Comparison of ENCODE assay signal across 8 cellular contexts in genomic region chr1:221742555-221743415, GRCh38. TPM values are rescaled to one million over a fixed set of nuclear protein-coding genes. Genes with fewer than 3 reads are reported as not detected.
A peak's percentile ranks its signal among the peaks of the same experiment; 100 is the strongest.
DNase-seq lines count a peak whose midpoint lies in the region; ATAC-seq, FAIRE-seq and TF ChIP-seq lines count a peak whose summit lies in the region.

No MANE protein-coding gene starts in this region.

- H3K4me1 Mint-ChIP-seq in activated naive CD8-positive, alpha-beta T cell treated with anti-CD3 and anti-CD28 coated beads, Interleukin-2, amount 50 U/mL, for 24 hours, result peaks cover 15% of the 10 kb centered on the region

- H3K27me3 ChIP-seq in MG63 (no peaks in the 10 kb centered on the region), right atrium auricular region (no peaks in the 10 kb centered on the region)

- H3K9me3 ChIP-seq in MG63 (no peaks in the 10 kb centered on the region), right atrium auricular region (no peaks in the 10 kb centered on the region)

- TF ChIP-seq POLR2A in H54 (IDR thresholded peaks at IDR 0.05; ENCODE audit: low read depth, low read length), result peak; percentile 56; the same call in 1 of the 2 replicates

- TF ChIP-seq CTCF in right atrium auricular region (IDR thresholded peaks at IDR 0.05), result peak; percentile 10 to 68

- H3K27ac Mint-ChIP-seq in activated naive CD8-positive, alpha-beta T cell treated with anti-CD3 and anti-CD28 coated beads, Interleukin-2, amount 50 U/mL, for 24 hours, result peak overlapping the region; percentile 87

- peak; percentile 70 for ATAC-seq in activated naive CD8-positive, alpha-beta T cell treated with anti-CD3 and anti-CD28 coated beads, Interleukin-2, amount 50 U/mL, for 24 hours

- H3K9me3 Mint-ChIP-seq in activated naive CD8-positive, alpha-beta T cell treated with anti-CD3 and anti-CD28 coated beads, Interleukin-2, amount 50 U/mL, for 24 hours, result no peaks in the 10 kb centered on the region

- FAIRE-seq in H54 (lab: Jason Lieb, UNC), result no peak

- H3K4me1 ChIP-seq in right atrium auricular region, result peaks cover 0 to 21% of the 10 kb centered on the region in 2 donors

- peak overlapping the region; percentile 96 to 98 for H3K27ac ChIP-seq in right atrium auricular region

- DNase-seq in GM04504 (ENCODE audit: low read depth) (peak; percentile 47), H54 (ENCODE audit: insufficient read length, low spot score) (peak; percentile 61), MG63 (peak; percentile 87), SW 1271 (lab: John Stamatoyannopoulos, UW) (peak; percentile 37 to 65), right atrium auricular region (ENCODE audit: low spot score) (peak; percentile 90), renal cortical epithelial cell (ENCODE audit: low read depth) (peak; percentile 55), NCI-H187 (lab: John Stamatoyannopoulos, UW) (no peak)
- peak; percentile 85 for DNase-seq in activated naive CD8-positive, alpha-beta T cell treated with anti-CD3 and anti-CD28 coated beads, Interleukin-2, amount 50 U/mL, for 24 hours

- H3K27me3 Mint-ChIP-seq in activated naive CD8-positive, alpha-beta T cell treated with anti-CD3 and anti-CD28 coated beads, Interleukin-2, amount 50 U/mL, for 24 hours, result no peaks in the 10 kb centered on the region

- H3K36me3 Mint-ChIP-seq in activated naive CD8-positive, alpha-beta T cell treated with anti-CD3 and anti-CD28 coated beads, Interleukin-2, amount 50 U/mL, for 24 hours (ENCODE audit: low read depth), result peaks cover 18% of the 10 kb centered on the region

- H3K4me3 Mint-ChIP-seq in activated naive CD8-positive, alpha-beta T cell treated with anti-CD3 and anti-CD28 coated beads, Interleukin-2, amount 50 U/mL, for 24 hours, result peak overlapping the region; percentile 80

- peaks cover 7% of the 10 kb centered on the region; the same call in 1 of the 2 replicates for H3K36me3 ChIP-seq in MG63
- no peaks in the 10 kb centered on the region for H3K36me3 ChIP-seq in right atrium auricular region

- H3K4me3 ChIP-seq in MG63 (peak overlapping the region; percentile 66), right atrium auricular region (peak overlapping the region; percentile 58 to 76)

RNA-seq across cellular contexts. Expression of gene DUSP10, which starts 0.9 kb away (rescaled TPM):
- 5.8 and 6.3 TPM in 2 replicates for total RNA-seq in MG63 (2014; rRNA removed; shearing (Covaris generic); ENCODE audit: low replicate concordance)
- 1 to 10 TPM; 3.3 to 6.4 TPM for total RNA-seq in right atrium auricular region
- total RNA-seq in renal cortical epithelial cell, result 14.1 and 108 TPM in 2 replicates

Comparison
In these comparisons a context has a peak if more than half of its experiments do, and no peak if none do; other contexts are left out.
1. DNase-seq: peak in GM04504 (single experiment), H54 (single experiment), MG63 (single experiment), SW 1271 (2 of 2), activated naive CD8-positive, alpha-beta T cell treated with anti-CD3 and anti-CD28 coated beads, Interleukin-2, amount 50 U/mL, for 24 hours (single experiment), right atrium auricular region (single experiment) and renal cortical epithelial cell (single experiment); none in NCI-H187 (0 of 2).